Comparison of ENCODE assay signal across 25 cellular contexts in genomic region chr22:42811510-42811909, GRCh38. TPM values are rescaled to one million over a fixed set of nuclear protein-coding genes. Genes with fewer than 3 reads are reported as not detected.
DNase-seq lines count a peak whose midpoint lies in the region; ATAC-seq and TF ChIP-seq lines count a peak whose summit lies in the region.
"Had no signal": no experiment of that assay in that cellular context is flagged by ENCODE, and none has a peak within 500 bp of the region (broad histone marks: within the 10 kb centered on the region; RNA-seq: fewer than 3 reads in every experiment).

No MANE protein-coding gene starts in this region.

- no peak for ATAC-seq in HG02623 (IDR thresholded peaks at IDR 0.05; ENCODE audit: unreplicated experiment)
- ATAC-seq: activated CD8-positive, alpha-beta T cell treated with anti-CD3 and anti-CD28 coated beads, Interleukin-2, amount 10 ng/mL, durations not matched to agents 7 days and 5 days; left lung; psoas muscle; stimulated activated memory B cell treated with anti-CD40 and anti-IgM and Interleukin-4, amounts not matched to agents 10 μg/mL and 1 μg/mL and 100 μg/mL, for 72 hours had no signal

- H3K27ac ChIP-seq in HEK293 (ENCODE audit: extremely low read depth, low read depth, low read length) (no peak overlapping the region), ovary (no peak overlapping the region)
- H3K27ac ChIP-seq: left lung, psoas muscle, RWPE1, sigmoid colon, SK-N-MC, upper lobe of left lung had no signal

- WGBS in ovary, 3 donors, result 74 to 77% (median 74%) methylated on average over 3 of the region's 3 CpGs

- TF ChIP-seq CTCF in HEK293 (tag by site-specific recombination; IDR thresholded peaks at IDR 0.05) (no peak), ovary (IDR thresholded peaks at IDR 0.05) (no peak)

- POLR2A ChIA-PET in HEK293 (lab: Yijun Ruan, JAX), result no interaction called here

- H3K4me1 ChIP-seq in HEK293 (ENCODE audit: control insufficient read depth, insufficient read depth, low read length) (no peaks in the 10 kb centered on the region), ovary (ENCODE audit: insufficient read depth) (no peaks in the 10 kb centered on the region)

- CTCF ChIA-PET in HEK293 (lab: Yijun Ruan, JAX), result interaction anchor here (1.1 to 3.2 kb wide), 2 partner anchors 9 to 31 kb away, joined by 3 to 13 read pairs; no protein-coding TSS in a partner anchor

- H3K4me3 ChIP-seq in HEK293 (ENCODE audit: low read depth, low read length) (no peak overlapping the region), ovary (no peak overlapping the region)
- H3K4me3 ChIP-seq: left lung, psoas muscle, sigmoid colon, SK-N-MC, upper lobe of left lung had no signal

- H3K9me3 ChIP-seq in HEK293 (ENCODE audit: control insufficient read depth, insufficient read depth, low read depth, low read length), result no peaks in the 10 kb centered on the region
- H3K9me3 ChIP-seq in ovary, result no peaks in the 10 kb centered on the region
- H3K9me3 ChIP-seq: left lung, psoas muscle, sigmoid colon, upper lobe of left lung had no signal

- H3K27me3 ChIP-seq in ovary, result no peaks in the 10 kb centered on the region
- H3K27me3 ChIP-seq: left lung, sigmoid colon, upper lobe of left lung had no signal

- intact Hi-C loops in ovary (cut with DNase I), result no loop called here

- TF ChIP-seq EP300 in ovary (IDR thresholded peaks at IDR 0.05), result no peak

- DNase-seq in NCI-H146 treated with DMSO at 0.1 percent for 48 hours (lab: John Stamatoyannopoulos, UW; ENCODE audit: unreplicated experiment), result peak; percentile 73
- DNase-seq in NCI-H526 (lab: John Stamatoyannopoulos, UW), result peak; percentile 92
- DNase-seq in iPS-NIHi7 (ENCODE audit: extremely low spot score), result peak; percentile 7
- no peak for DNase-seq in ovary
- no peak for DNase-seq in stimulated activated CD4-positive, alpha-beta T cell treated with anti-CD3 and anti-CD28 coated beads, Interleukin-4, amount 100 ng/mL, for 4 hours
- DNase-seq: activated CD4-positive, alpha-beta T cell treated with anti-CD3 and anti-CD28 coated beads for 1 hour; activated CD8-positive, alpha-beta T cell treated with anti-CD3 and anti-CD28 coated beads, Interleukin-2, amount 10 ng/mL, durations not matched to agents 7 days and 5 days; activated gamma-delta T cell treated with Interleukin-2 at 50 U/mL for 16 hours; C1 segment of cervical spinal cord; Calu3; cerebellar nuclear complex; H9; left lung; mesendoderm; NCI-H1105; psoas muscle; sigmoid colon; stimulated activated CD4-positive, alpha-beta T cell treated with anti-CD3 and anti-CD28 coated beads, Interleukin-4, amount 100 ng/mL, for 24 hours; substantia nigra; upper lobe of left lung had no signal

- TF ChIP-seq POLR2A in ovary (IDR thresholded peaks at IDR 0.05), result no peak

- H3K36me3 ChIP-seq in HEK293 (ENCODE audit: control insufficient read depth in 2 of 2, insufficient read depth in 1 of 2, low read length in 2 of 2), result peaks cover 25 to 78% of the 10 kb centered on the region in 2 experiments; a peak in 2 of 3 replicates
- no peaks in the 10 kb centered on the region for H3K36me3 ChIP-seq in ovary

TF ChIP-seq in HEK293, 187 proteins besides CTCF, POLR2A, EP300 and RAD21:
- TF ChIP-seq ZNF280D (tag by site-specific recombination; IDR thresholded peaks at IDR 0.05) (no peak), ZNF335 (tag by site-specific recombination; conservative IDR thresholded peaks at IDR 0.05) (no peak), ZBTB21 (tag by site-specific recombination; IDR thresholded peaks at IDR 0.05) (no peak), PATZ1 (tag by site-specific recombination; IDR thresholded peaks at IDR 0.05) (no peak), KLF1 (tag by site-specific recombination; IDR thresholded peaks at IDR 0.05) (no peak), ZNF473 (tag by site-specific recombination; IDR thresholded peaks at IDR 0.05) (no peak), GLIS1 (tag by site-specific recombination; IDR thresholded peaks at IDR 0.05) (peak; percentile 15; the same call in 1 of the 2 replicates), ZNF121 (tag by site-specific recombination; IDR thresholded peaks at IDR 0.05) (0 out of 2 replicates have a peak, but pooled peaks have one; percentile 36), IKZF3 (tag by site-specific recombination; IDR thresholded peaks at IDR 0.05) (0 out of 2 replicates have a peak, but pooled peaks have one; percentile 10), ZBTB17 (tag by site-specific recombination; IDR thresholded peaks at IDR 0.05) (peak; percentile 68), HIC1 (tag by site-specific recombination; IDR thresholded peaks at IDR 0.05) (no peak), OSR2 (tag by site-specific recombination; IDR thresholded peaks at IDR 0.05) (peak; percentile 55; the same call in 1 of the 2 replicates), FEZF1 (tag by site-specific recombination; IDR thresholded peaks at IDR 0.05) (0 out of 2 replicates have a peak, but pooled peaks have one; percentile 15), ZSCAN30 (tag by site-specific recombination; IDR thresholded peaks at IDR 0.05) (peak; percentile 46; the same call in 1 of the 2 replicates), SETDB1 (IDR thresholded peaks at IDR 0.05; ENCODE audit: insufficient read length, low read length) (no peak)

RNA-seq across cellular contexts. Expression of gene ARFGAP3, which starts 45.6 kb away (rescaled TPM):
- total RNA-seq in ovary, result 10 to 100 TPM; 28.8 to 47.8 (median 39.2) TPM
- polyA plus RNA-seq in ovary, result 10 to 100 TPM; 21.6 to 43.5 TPM

Comparison
In these comparisons a context has a peak if more than half of its experiments do, and no peak if none do; other contexts are left out.
1. DNase-seq: peak in NCI-H146 treated with DMSO at 0.1 percent for 48 hours (single experiment), NCI-H526 (2 of 2) and iPS-NIHi7 (single experiment); none in ovary (0 of 5) and stimulated activated CD4-positive, alpha-beta T cell treated with anti-CD3 and anti-CD28 coated beads, Interleukin-4, amount 100 ng/mL, for 4 hours (0 of 2).